Comparison of ENCODE assay signal across 10 cellular contexts in genomic region chr19:3405261-3405653, GRCh38. TPM values are rescaled to one million over a fixed set of nuclear protein-coding genes. Genes with fewer than 3 reads are reported as not detected.
A peak's percentile ranks its signal among the peaks of the same experiment; 100 is the strongest.
DNase-seq lines count a peak whose midpoint lies in the region; ATAC-seq and TF ChIP-seq lines count a peak whose summit lies in the region.
"Had no signal": no experiment of that assay in that cellular context is flagged by ENCODE, and none has a peak within 500 bp of the region (broad histone marks: within the 10 kb centered on the region; RNA-seq: fewer than 3 reads in every experiment).

No MANE protein-coding gene starts in this region.

- ATAC-seq in upper lobe of right lung (no peak), GM18873 (IDR thresholded peaks at IDR 0.05; ENCODE audit: low FRiP score, unreplicated experiment) (no peak), HG03469 (IDR thresholded peaks at IDR 0.05; ENCODE audit: unreplicated experiment) (no peak)

- peak overlapping the region; percentile 69 for H3K27ac Mint-ChIP-seq in osteocyte (ENCODE audit: unreplicated experiment)
- H3K27ac Mint-ChIP-seq: endodermal cell had no signal

- WGBS in adipose tissue, 3 donors, result 45 to 66% (median 64%) methylated on average over 6 of the region's 6 CpGs
- WGBS in esophagus muscularis mucosa, result 33% methylated on average over 6 of the region's 6 CpGs

- H3K27me3 ChIP-seq in esophagus muscularis mucosa (no peaks in the 10 kb centered on the region), upper lobe of right lung (no peaks in the 10 kb centered on the region), SJCRH30 (no peaks in the 10 kb centered on the region)

- H3K4me3 ChIP-seq in esophagus muscularis mucosa (peak overlapping the region; percentile 51 to 61 (median 56)), upper lobe of right lung (peak overlapping the region; percentile 43), SJCRH30 (no peak overlapping the region)

- TF ChIP-seq POLR2A in esophagus muscularis mucosa (IDR thresholded peaks at IDR 0.05; ENCODE audit: low read depth), result no peak

- peaks cover 20% of the 10 kb centered on the region for H3K4me1 Mint-ChIP-seq in osteocyte (ENCODE audit: unreplicated experiment)
- H3K4me1 Mint-ChIP-seq: endodermal cell had no signal

- H3K4me1 ChIP-seq in esophagus muscularis mucosa (peaks cover 76 to 100% (median 99%) of the 10 kb centered on the region in 4 donors), upper lobe of right lung (peaks cover 21% of the 10 kb centered on the region), SJCRH30 (no peaks in the 10 kb centered on the region)

- H3K36me3 ChIP-seq in esophagus muscularis mucosa, result peaks cover 0 to 5% (median 0%) of the 10 kb centered on the region in 4 donors
- H3K36me3 ChIP-seq in upper lobe of right lung, result no peaks in the 10 kb centered on the region
- H3K36me3 ChIP-seq in SJCRH30, result 0 out of 2 replicates have a peak, but pooled peaks cover 5% of the 10 kb centered on the region

- no peaks in the 10 kb centered on the region for H3K9me3 Mint-ChIP-seq in osteocyte (ENCODE audit: unreplicated experiment)

- no peak for TF ChIP-seq EP300 in esophagus muscularis mucosa (IDR thresholded peaks at IDR 0.05)

- no peaks in the 10 kb centered on the region for H3K9me3 ChIP-seq in esophagus muscularis mucosa
- H3K9me3 ChIP-seq in upper lobe of right lung, result no peaks in the 10 kb centered on the region
- H3K9me3 ChIP-seq in SJCRH30 (replicated peaks), result no peaks in the 10 kb centered on the region

- DNase-seq in esophagus muscularis mucosa (ENCODE audit: extremely low spot score) (no peak), osteocyte (ENCODE audit: extremely low spot score, unreplicated experiment) (no peak), upper lobe of right lung (no peak), SJCRH30 (no peak)
- DNase-seq: activated CD8-positive, alpha-beta memory T cell treated with anti-CD3 and anti-CD28 coated beads, Interleukin-2, amount 50 U/mL, for 48 hours; NCI-H1092 had no signal

- H3K27ac ChIP-seq in adipose tissue (ENCODE audit: low read depth, low read length), result peak overlapping the region; percentile 94
- peak overlapping the region; percentile 95 to 100 (median 99) for H3K27ac ChIP-seq in esophagus muscularis mucosa (replicated peaks in 1 of 4)
- H3K27ac ChIP-seq in upper lobe of right lung, result peak overlapping the region; percentile 99
- H3K27ac ChIP-seq in SJCRH30, result no peak overlapping the region

- H3K36me3 Mint-ChIP-seq in osteocyte (ENCODE audit: unreplicated experiment), result peaks cover 8% of the 10 kb centered on the region

- intact Hi-C loops in esophagus muscularis mucosa (cut with DNase I) (loop anchor here (10.0 kb wide), 1 partner anchor 70 kb away; no protein-coding TSS in a partner anchor), upper lobe of right lung (cut with DNase I) (no loop called here)

- no peaks in the 10 kb centered on the region for H3K27me3 Mint-ChIP-seq in osteocyte (ENCODE audit: unreplicated experiment)

- H3K4me3 Mint-ChIP-seq in osteocyte (ENCODE audit: unreplicated experiment), result no peak overlapping the region
- H3K4me3 Mint-ChIP-seq: endodermal cell had no signal

- TF ChIP-seq CTCF in esophagus muscularis mucosa (IDR thresholded peaks at IDR 0.05), result no peak
- no peak for TF ChIP-seq CTCF in osteocyte (IDR thresholded peaks at IDR 0.05)
- no peak for TF ChIP-seq CTCF in upper lobe of right lung (IDR thresholded peaks at IDR 0.05)

RNA-seq across cellular contexts. Expression of gene NFIC, which starts 38.9 kb away (rescaled TPM):
- polyA plus RNA-seq in adipose tissue, result 10 to 100 TPM; 57.8 to 87.3 (median 81.7) TPM
- total RNA-seq in esophagus muscularis mucosa (100 to 1,000 TPM; 165 to 297 (median 211) TPM), osteocyte (61.4 and 63.8 TPM in 2 replicates), upper lobe of right lung (150 TPM)
- total RNA-seq in SJCRH30 (2014; rRNA removed; shearing (Covaris generic)), result 15.1 and 16.4 TPM in 2 replicates
